ENCODE assay signal across 15 cellular contexts in the genomic region with DNA sequence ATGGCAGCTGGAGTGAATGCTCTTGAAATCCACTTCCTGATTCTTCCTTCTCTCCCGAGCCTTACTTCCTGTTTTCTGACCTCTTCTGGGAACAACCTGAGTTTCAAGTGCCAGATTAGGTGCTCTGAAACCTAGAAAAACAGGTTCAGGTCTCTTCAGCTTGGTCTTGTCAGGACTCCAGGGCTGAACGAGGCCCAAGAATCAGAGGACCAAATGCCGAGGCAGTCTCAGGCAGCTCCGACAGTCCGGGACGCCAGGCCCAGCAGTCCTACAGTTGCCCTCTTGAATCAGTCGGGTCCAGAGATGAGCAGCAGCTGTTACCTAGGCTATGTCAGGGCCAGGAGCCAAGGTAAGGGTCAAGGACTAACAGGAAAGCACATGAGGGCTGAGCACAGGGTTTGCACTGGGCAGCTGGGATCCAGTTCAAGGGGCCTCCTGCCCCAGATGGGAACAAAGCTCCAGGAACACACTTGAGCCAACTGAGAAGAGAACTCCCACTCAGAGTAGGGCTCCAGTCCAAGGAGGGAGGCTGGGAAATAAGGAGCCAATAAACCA. TPM values are rescaled to one million over a fixed set of nuclear protein-coding genes. Genes with fewer than 3 reads are reported as not detected.
DNase-seq lines count a peak whose midpoint lies in the region; ATAC-seq, FAIRE-seq and TF ChIP-seq lines count a peak whose summit lies in the region.
"Had no signal": no experiment of that assay in that cellular context is flagged by ENCODE, and none has a peak within 500 bp of the region (broad histone marks: within the 10 kb centered on the region; RNA-seq: fewer than 3 reads in every experiment).

No MANE protein-coding gene starts in this region.

- peaks cover 6% of the 10 kb centered on the region for H3K9me3 Mint-ChIP-seq in astrocyte (ENCODE audit: unreplicated experiment)
- H3K9me3 Mint-ChIP-seq: stimulated activated naive CD8-positive, alpha-beta T cell treated with anti-CD3 and anti-CD28 coated beads, Interleukin-15, Interleukin-2, amounts not matched to agents 100 ng/mL and 50 ng/mL, for 24 hours had no signal

- no peak overlapping the region for H3K4me2 ChIP-seq in astrocyte (ENCODE audit: low read length)
- H3K4me2 ChIP-seq: BLaER1 had no signal

- no peak overlapping the region for H3K9ac ChIP-seq in astrocyte (ENCODE audit: low read length)
- H3K9ac ChIP-seq: BLaER1 had no signal

- peak; percentile 81 to 88 for ATAC-seq in right cardiac atrium

- H2AFZ ChIP-seq in astrocyte (ENCODE audit: low read depth, low read length): peak overlapping the region; percentile 8

- no peak overlapping the region for H3K27ac Mint-ChIP-seq in astrocyte (ENCODE audit: unreplicated experiment)
- H3K27ac Mint-ChIP-seq: naive B cell; stimulated activated naive CD8-positive, alpha-beta T cell treated with anti-CD3 and anti-CD28 coated beads, Interleukin-15, Interleukin-2, amounts not matched to agents 100 ng/mL and 50 ng/mL, for 24 hours had no signal

- no peaks in the 10 kb centered on the region for H3K36me3 ChIP-seq in astrocyte (ENCODE audit: insufficient read depth, low read length)
- H3K36me3 ChIP-seq: BLaER1 had no signal

- H3K9me3 ChIP-seq in astrocyte (ENCODE audit: insufficient read depth, low read depth, low read length): no peaks in the 10 kb centered on the region
- H3K9me3 ChIP-seq in right cardiac atrium (ENCODE audit: control insufficient read depth, low read length): no peaks in the 10 kb centered on the region
- H3K9me3 ChIP-seq: BLaER1 had no signal

- no peak for TF ChIP-seq CTCF in astrocyte (IDR thresholded peaks at IDR 0.05; ENCODE audit: insufficient read depth, low read depth, low read length)

- DNase-seq in DMS53 treated with DMSO at 0.1 percent for 48 hours (lab: John Stamatoyannopoulos, UW; ENCODE audit: unreplicated experiment) (peak; percentile 89), astrocyte (ENCODE audit: low read depth) (no peak), right cardiac atrium (peak; percentile 68 to 88 (median 71)), putamen (ENCODE audit: low spot score) (peak; percentile 30), NCI-H2107 (lab: John Stamatoyannopoulos, UW) (no peak)
- no peak for DNase-seq in stimulated activated CD4-positive, alpha-beta T cell treated with anti-CD3 and anti-CD28 coated beads, Interleukin-2, amount 100 ng/mL, for 24 hours
- DNase-seq in central memory CD4-positive, alpha-beta T cell: no peak
- DNase-seq in activated CD8-positive, alpha-beta memory T cell treated with anti-CD3 and anti-CD28 coated beads, Interleukin-2, amount 50 U/mL, for 48 hours: no peak
- DNase-seq: activated CD4-positive, alpha-beta T cell treated with anti-CD3 and anti-CD28 coated beads for 1 hour; HCEC 1CT; Kasumi-1; naive B cell had no signal

- H3K27ac ChIP-seq in astrocyte (ENCODE audit: low read depth, low read length) (no peak overlapping the region), right cardiac atrium (ENCODE audit: low read length) (peak overlapping the region; percentile 91)
- H3K27ac ChIP-seq: BLaER1 had no signal

- H3K4me1 ChIP-seq in astrocyte (ENCODE audit: insufficient read depth, low read length): peaks cover 25% of the 10 kb centered on the region
- peaks cover 6% of the 10 kb centered on the region for H3K4me1 ChIP-seq in right cardiac atrium (ENCODE audit: control insufficient read depth, insufficient read depth, low read length)
- H3K4me1 ChIP-seq: BLaER1 had no signal

- peaks cover 23% of the 10 kb centered on the region for H3K4me1 Mint-ChIP-seq in astrocyte (ENCODE audit: low read depth, unreplicated experiment)
- H3K4me1 Mint-ChIP-seq: naive B cell had no signal

- no peaks in the 10 kb centered on the region for H4K20me1 ChIP-seq in astrocyte (ENCODE audit: insufficient read depth, low read length)
- H4K20me1 ChIP-seq: BLaER1 had no signal

- intact Hi-C loops in right cardiac atrium (cut with DNase I): no loop called here

- H3K27me3 Mint-ChIP-seq in astrocyte (ENCODE audit: low read depth, unreplicated experiment): peaks cover 8% of the 10 kb centered on the region

- H3K27me3 ChIP-seq in astrocyte (ENCODE audit: insufficient read depth, low read length): no peaks in the 10 kb centered on the region
- no peaks in the 10 kb centered on the region for H3K27me3 ChIP-seq in right cardiac atrium (ENCODE audit: control insufficient read depth, insufficient read depth)
- H3K27me3 ChIP-seq: BLaER1 had no signal

- H3K4me3 Mint-ChIP-seq in astrocyte (ENCODE audit: unreplicated experiment): no peak overlapping the region
- H3K4me3 Mint-ChIP-seq: naive B cell; stimulated activated naive CD8-positive, alpha-beta T cell treated with anti-CD3 and anti-CD28 coated beads, Interleukin-15, Interleukin-2, amounts not matched to agents 100 ng/mL and 50 ng/mL, for 24 hours had no signal

- no peaks in the 10 kb centered on the region for H3K79me2 ChIP-seq in astrocyte (ENCODE audit: insufficient read depth, low read length)

- H3K4me3 ChIP-seq in astrocyte (ENCODE audit: insufficient read depth, low read depth, low read length): no peak overlapping the region
- H3K4me3 ChIP-seq in right cardiac atrium (ENCODE audit: low read length): no peak overlapping the region
- H3K4me3 ChIP-seq: BLaER1 had no signal

- no peaks in the 10 kb centered on the region for H3K36me3 Mint-ChIP-seq in astrocyte (ENCODE audit: low read depth, unreplicated experiment)
- H3K36me3 Mint-ChIP-seq: naive B cell had no signal

- FAIRE-seq in astrocyte (lab: Jason Lieb, UNC): no peak

- whole genome bisulfite sequencing in right cardiac atrium: 56% methylated on average over 7 of the region's 7 CpGs

RNA-seq across cellular contexts. Expression of a gene that starts 38.3 kb away (rescaled TPM):
- total RNA-seq in astrocyte: 1.4 and 1.9 TPM in 2 replicates
- 1 to 10 TPM; 2.0 to 3.6 (median 2.5) TPM for total RNA-seq in right cardiac atrium
- 1.3 TPM for polyA plus RNA-seq in right cardiac atrium
- total RNA-seq: SK-MEL-5 had no signal

Comparison
In these comparisons a context has a peak if more than half of its experiments do, and no peak if none do; other contexts are left out.
1. DNase-seq: peak in DMS53 treated with DMSO at 0.1 percent for 48 hours (single experiment), right cardiac atrium (3 of 3) and putamen (single experiment); none in astrocyte (single experiment), stimulated activated CD4-positive, alpha-beta T cell treated with anti-CD3 and anti-CD28 coated beads, Interleukin-2, amount 100 ng/mL, for 24 hours (0 of 2), central memory CD4-positive, alpha-beta T cell (single experiment), activated CD8-positive, alpha-beta memory T cell treated with anti-CD3 and anti-CD28 coated beads, Interleukin-2, amount 50 U/mL, for 48 hours (single experiment) and NCI-H2107 (single experiment).